ENCODE assay signal across 3 cellular contexts in the genomic region with DNA sequence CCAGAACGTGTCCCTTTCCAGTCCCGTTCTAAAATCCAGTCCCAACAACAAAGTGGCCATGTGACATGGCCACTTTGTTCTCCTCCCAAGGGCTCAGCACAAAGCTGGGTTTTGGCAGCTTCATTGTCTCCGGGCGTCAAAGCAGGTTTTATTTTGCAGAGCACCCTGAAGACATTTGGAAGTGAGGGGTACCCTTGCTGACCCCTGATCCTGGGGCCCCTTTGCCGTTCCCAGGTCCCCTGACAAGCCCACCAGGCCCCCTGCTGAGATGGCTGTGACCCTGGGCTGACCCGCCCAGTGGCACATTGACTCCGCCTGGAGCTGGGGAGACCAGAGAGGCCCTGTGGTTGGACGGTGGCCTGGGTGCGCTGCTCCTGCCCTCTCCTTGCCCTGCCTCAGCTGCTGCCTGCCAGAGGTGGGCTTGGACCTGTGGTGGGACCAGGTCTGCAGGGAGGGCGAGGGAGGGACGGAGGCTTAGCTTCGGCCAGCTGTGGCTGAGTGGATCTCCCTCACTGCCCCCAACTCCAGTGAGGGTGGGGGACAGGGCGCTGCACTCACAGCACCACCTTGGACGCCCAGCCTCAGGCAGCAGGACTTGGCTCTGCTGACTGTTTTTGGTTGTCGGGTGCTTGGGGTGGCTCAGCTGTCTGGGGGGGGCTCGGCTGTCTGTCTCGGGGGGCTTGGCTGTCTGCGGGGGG.
A peak's percentile ranks its signal among the peaks of the same experiment; 100 is the strongest.
TF ChIP-seq lines count a peak whose summit lies in the region.

No MANE protein-coding gene starts in this region.

TF ChIP-seq in IMR-90, 13 proteins besides CTCF, POLR2A, EP300 and RAD21:
- TF ChIP-seq MAZ (IDR thresholded peaks at IDR 0.05; ENCODE audit: borderline replicate concordance, low read depth, low read length) (no peak), NFE2L2 (IDR thresholded peaks at IDR 0.05; ENCODE audit: low read depth, low read length) (no peak), BHLHE40 (IDR thresholded peaks at IDR 0.05; ENCODE audit: low read depth, low read length) (no peak)
TF ChIP-seq in IMR-90: peak in this region for 0.

TF ChIP-seq in K562, 482 proteins besides CTCF, POLR2A, EP300 and RAD21:
- TF ChIP-seq, protein P1, sequence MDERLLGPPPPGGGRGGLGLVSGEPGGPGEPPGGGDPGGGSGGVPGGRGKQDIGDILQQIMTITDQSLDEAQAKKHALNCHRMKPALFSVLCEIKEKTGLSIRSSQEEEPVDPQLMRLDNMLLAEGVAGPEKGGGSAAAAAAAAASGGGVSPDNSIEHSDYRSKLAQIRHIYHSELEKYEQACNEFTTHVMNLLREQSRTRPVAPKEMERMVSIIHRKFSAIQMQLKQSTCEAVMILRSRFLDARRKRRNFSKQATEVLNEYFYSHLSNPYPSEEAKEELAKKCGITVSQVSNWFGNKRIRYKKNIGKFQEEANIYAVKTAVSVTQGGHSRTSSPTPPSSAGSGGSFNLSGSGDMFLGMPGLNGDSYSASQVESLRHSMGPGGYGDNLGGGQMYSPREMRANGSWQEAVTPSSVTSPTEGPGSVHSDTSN (CRISPR knock-in tag; IDR thresholded peaks at IDR 0.05; ENCODE audit: low read depth): no peak
- TF ChIP-seq, protein P1 (tag; conservative IDR thresholded peaks at IDR 0.05; ENCODE audit: low read depth): no peak
- TF ChIP-seq POLR2G (IDR thresholded peaks at IDR 0.05; ENCODE audit: low read depth, low read length) (peak; percentile 58), XRCC3 (IDR thresholded peaks at IDR 0.05) (no peak), ZFX (CRISPR knock-in tag; IDR thresholded peaks at IDR 0.05) (no peak), FOXK2 (conservative IDR thresholded peaks at IDR 0.05 in 1 of 2, IDR thresholded peaks at IDR 0.05 in 1 of 2; ENCODE audit: low read depth in 2 of 2) (no peak)
- TF ChIP-seq, protein P2, sequence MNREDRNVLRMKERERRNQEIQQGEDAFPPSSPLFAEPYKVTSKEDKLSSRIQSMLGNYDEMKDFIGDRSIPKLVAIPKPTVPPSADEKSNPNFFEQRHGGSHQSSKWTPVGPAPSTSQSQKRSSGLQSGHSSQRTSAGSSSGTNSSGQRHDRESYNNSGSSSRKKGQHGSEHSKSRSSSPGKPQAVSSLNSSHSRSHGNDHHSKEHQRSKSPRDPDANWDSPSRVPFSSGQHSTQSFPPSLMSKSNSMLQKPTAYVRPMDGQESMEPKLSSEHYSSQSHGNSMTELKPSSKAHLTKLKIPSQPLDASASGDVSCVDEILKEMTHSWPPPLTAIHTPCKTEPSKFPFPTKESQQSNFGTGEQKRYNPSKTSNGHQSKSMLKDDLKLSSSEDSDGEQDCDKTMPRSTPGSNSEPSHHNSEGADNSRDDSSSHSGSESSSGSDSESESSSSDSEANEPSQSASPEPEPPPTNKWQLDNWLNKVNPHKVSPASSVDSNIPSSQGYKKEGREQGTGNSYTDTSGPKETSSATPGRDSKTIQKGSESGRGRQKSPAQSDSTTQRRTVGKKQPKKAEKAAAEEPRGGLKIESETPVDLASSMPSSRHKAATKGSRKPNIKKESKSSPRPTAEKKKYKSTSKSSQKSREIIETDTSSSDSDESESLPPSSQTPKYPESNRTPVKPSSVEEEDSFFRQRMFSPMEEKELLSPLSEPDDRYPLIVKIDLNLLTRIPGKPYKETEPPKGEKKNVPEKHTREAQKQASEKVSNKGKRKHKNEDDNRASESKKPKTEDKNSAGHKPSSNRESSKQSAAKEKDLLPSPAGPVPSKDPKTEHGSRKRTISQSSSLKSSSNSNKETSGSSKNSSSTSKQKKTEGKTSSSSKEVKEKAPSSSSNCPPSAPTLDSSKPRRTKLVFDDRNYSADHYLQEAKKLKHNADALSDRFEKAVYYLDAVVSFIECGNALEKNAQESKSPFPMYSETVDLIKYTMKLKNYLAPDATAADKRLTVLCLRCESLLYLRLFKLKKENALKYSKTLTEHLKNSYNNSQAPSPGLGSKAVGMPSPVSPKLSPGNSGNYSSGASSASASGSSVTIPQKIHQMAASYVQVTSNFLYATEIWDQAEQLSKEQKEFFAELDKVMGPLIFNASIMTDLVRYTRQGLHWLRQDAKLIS (CRISPR knock-in tag; IDR thresholded peaks at IDR 0.05): no peak
- TF ChIP-seq, protein P3, sequence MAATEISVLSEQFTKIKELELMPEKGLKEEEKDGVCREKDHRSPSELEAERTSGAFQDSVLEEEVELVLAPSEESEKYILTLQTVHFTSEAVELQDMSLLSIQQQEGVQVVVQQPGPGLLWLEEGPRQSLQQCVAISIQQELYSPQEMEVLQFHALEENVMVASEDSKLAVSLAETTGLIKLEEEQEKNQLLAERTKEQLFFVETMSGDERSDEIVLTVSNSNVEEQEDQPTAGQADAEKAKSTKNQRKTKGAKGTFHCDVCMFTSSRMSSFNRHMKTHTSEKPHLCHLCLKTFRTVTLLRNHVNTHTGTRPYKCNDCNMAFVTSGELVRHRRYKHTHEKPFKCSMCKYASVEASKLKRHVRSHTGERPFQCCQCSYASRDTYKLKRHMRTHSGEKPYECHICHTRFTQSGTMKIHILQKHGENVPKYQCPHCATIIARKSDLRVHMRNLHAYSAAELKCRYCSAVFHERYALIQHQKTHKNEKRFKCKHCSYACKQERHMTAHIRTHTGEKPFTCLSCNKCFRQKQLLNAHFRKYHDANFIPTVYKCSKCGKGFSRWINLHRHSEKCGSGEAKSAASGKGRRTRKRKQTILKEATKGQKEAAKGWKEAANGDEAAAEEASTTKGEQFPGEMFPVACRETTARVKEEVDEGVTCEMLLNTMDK (IDR thresholded peaks at IDR 0.05; ENCODE audit: borderline replicate concordance, insufficient read depth, low read depth, low read length, poor library complexity, severe bottlenecking): no peak

TF ChIP-seq in HEK293T, 16 proteins besides CTCF, POLR2A, EP300 and RAD21:
- TF ChIP-seq FOXK2 (IDR thresholded peaks at IDR 0.05): no peak
- no peak for TF ChIP-seq ELF4 (IDR thresholded peaks at IDR 0.05)
- no peak for TF ChIP-seq SUZ12 (IDR thresholded peaks at IDR 0.05)
- TF ChIP-seq BHLHE40 (IDR thresholded peaks at IDR 0.05; ENCODE audit: borderline replicate concordance): no peak
- no peak for TF ChIP-seq LEF1 (IDR thresholded peaks at IDR 0.05; ENCODE audit: borderline replicate concordance)
